1 cellular context compared by ENCODE assay signal in genomic region chr19:13986348-13986904, GRCh38.
TF ChIP-seq lines count a peak whose summit lies in the region.

No MANE protein-coding gene starts in this region.

TF ChIP-seq in H1, 55 proteins besides CTCF, POLR2A, EP300 and RAD21:
- no peak for TF ChIP-seq NANOG (IDR thresholded peaks at IDR 0.05; ENCODE audit: insufficient read depth, low read depth, low read length, poor library complexity, severe bottlenecking)
- no peak for TF ChIP-seq TBP (IDR thresholded peaks at IDR 0.05; ENCODE audit: low read depth, low read length)
- no peak for TF ChIP-seq SUZ12 (IDR thresholded peaks at IDR 0.05; ENCODE audit: low read length)
- no peak for TF ChIP-seq PHF8 (conservative IDR thresholded peaks at IDR 0.05; ENCODE audit: low read depth, low read length)
- peak; percentile 87 for TF ChIP-seq MAX (IDR thresholded peaks at IDR 0.05)
- no peak for TF ChIP-seq BACH1 (IDR thresholded peaks at IDR 0.05; ENCODE audit: low read length)
- TF ChIP-seq CHD7 (IDR thresholded peaks at IDR 0.05; ENCODE audit: insufficient replicate concordance, low read length) = no peak
- no peak for TF ChIP-seq EZH2 (IDR thresholded peaks at IDR 0.05; ENCODE audit: low read depth, low read length, severe bottlenecking)
- no peak for TF ChIP-seq SP4 (IDR thresholded peaks at IDR 0.05; ENCODE audit: low read length)
- TF ChIP-seq YY1 (IDR thresholded peaks at IDR 0.05; ENCODE audit: low read depth, low read length) = no peak
- no peak for TF ChIP-seq SIN3A (conservative IDR thresholded peaks at IDR 0.05 in 1 of 2, IDR thresholded peaks at IDR 0.05 in 1 of 2; ENCODE audit: low read depth in 1 of 2, low read length in 2 of 2)
- no peak for TF ChIP-seq ZNF274 (IDR thresholded peaks at IDR 0.05; ENCODE audit: borderline replicate concordance, extremely low read depth, low read length)
- TF ChIP-seq KDM1A (IDR thresholded peaks at IDR 0.05; ENCODE audit: borderline replicate concordance, low read length) = no peak
- 0 out of 2 replicates have a peak, but pooled peaks have one; percentile 15 for TF ChIP-seq RBBP5 (IDR thresholded peaks at IDR 0.05; ENCODE audit: borderline replicate concordance, low read depth, low read length)
- TF ChIP-seq POLR2AphosphoS5 (IDR thresholded peaks at IDR 0.05; ENCODE audit: low read depth, low read length) = peak; percentile 34; the same call in 1 of the 2 replicates
- TF ChIP-seq RFX5 (IDR thresholded peaks at IDR 0.05; ENCODE audit: borderline replicate concordance, low read depth, low read length) = no peak
- TF ChIP-seq CREB1 (IDR thresholded peaks at IDR 0.05) = no peak
- TF ChIP-seq BCL11A (IDR thresholded peaks at IDR 0.05; ENCODE audit: low read depth in 2 of 2, low read length in 2 of 2) = no peak
- no peak for TF ChIP-seq TCF12 (IDR thresholded peaks at IDR 0.05; ENCODE audit: low read depth, low read length)
- TF ChIP-seq JUN (IDR thresholded peaks at IDR 0.05; ENCODE audit: low read depth, low read length) = no peak
- no peak for TF ChIP-seq ATF3 (IDR thresholded peaks at IDR 0.05; ENCODE audit: insufficient read depth, low read depth, low read length)
- TF ChIP-seq RNF2 (IDR thresholded peaks at IDR 0.05; ENCODE audit: borderline replicate concordance, low read depth, low read length, missing control alignments, poor library complexity, severe bottlenecking) = no peak
- TF ChIP-seq BRCA1 (IDR thresholded peaks at IDR 0.05; ENCODE audit: low read depth, low read length) = no peak
- no peak for TF ChIP-seq USF2 (IDR thresholded peaks at IDR 0.05; ENCODE audit: low read length)
- no peak for TF ChIP-seq SAP30 (IDR thresholded peaks at IDR 0.05; ENCODE audit: insufficient read depth, insufficient replicate concordance, low read length)
- no peak for TF ChIP-seq FOSL1 (IDR thresholded peaks at IDR 0.05; ENCODE audit: insufficient read depth, low read depth, low read length)
- peak; percentile 26 for TF ChIP-seq ASH2L (IDR thresholded peaks at IDR 0.05; ENCODE audit: low read length)
- no peak for TF ChIP-seq HDAC2 (IDR thresholded peaks at IDR 0.05; ENCODE audit: borderline replicate concordance in 1 of 2, low read depth in 2 of 2, low read length in 2 of 2)
- TF ChIP-seq SIX5 (IDR thresholded peaks at IDR 0.05; ENCODE audit: low read depth, low read length) = no peak
- no peak for TF ChIP-seq ATF2 (IDR thresholded peaks at IDR 0.05; ENCODE audit: low read length)
- TF ChIP-seq SRF (IDR thresholded peaks at IDR 0.05; ENCODE audit: low read depth, low read length) = no peak
- TF ChIP-seq NRF1 (IDR thresholded peaks at IDR 0.05; ENCODE audit: low read depth, low read length) = peak; percentile 75
- TF ChIP-seq TAF7 (optimal IDR thresholded peaks at IDR 0.05; ENCODE audit: borderline replicate concordance, low read depth, low read length) = no peak
- no peak for TF ChIP-seq TEAD4 (IDR thresholded peaks at IDR 0.05; ENCODE audit: low read depth, low read length)
- no peak for TF ChIP-seq MAFK (IDR thresholded peaks at IDR 0.05; ENCODE audit: low read depth, low read length)
- TF ChIP-seq JUND (IDR thresholded peaks at IDR 0.05; ENCODE audit: low read length) = peak; percentile 66
- no peak for TF ChIP-seq CHD1 (IDR thresholded peaks at IDR 0.05; ENCODE audit: low read depth, low read length)
- TF ChIP-seq SP2 (IDR thresholded peaks at IDR 0.05; ENCODE audit: low read length) = no peak
- TF ChIP-seq RXRA (IDR thresholded peaks at IDR 0.05; ENCODE audit: insufficient read depth, low read depth, low read length) = no peak
- no peak for TF ChIP-seq EGR1 (IDR thresholded peaks at IDR 0.05; ENCODE audit: borderline replicate concordance, low read depth, low read length)
- no peak for TF ChIP-seq SP1 (IDR thresholded peaks at IDR 0.05; ENCODE audit: low read depth, low read length)
- TF ChIP-seq CEBPB (IDR thresholded peaks at IDR 0.05; ENCODE audit: low read depth, low read length) = no peak
- TF ChIP-seq E2F6 (IDR thresholded peaks at IDR 0.05) = peak; percentile 57
- TF ChIP-seq POU5F1 (IDR thresholded peaks at IDR 0.05; ENCODE audit: low read depth, low read length) = no peak
- no peak for TF ChIP-seq CTBP2 (IDR thresholded peaks at IDR 0.05; ENCODE audit: borderline replicate concordance, insufficient read depth, insufficient read length, low read length)
- no peak for TF ChIP-seq KDM4A (IDR thresholded peaks at IDR 0.05; ENCODE audit: low read depth, low read length, severe bottlenecking)
- TF ChIP-seq GABPA (IDR thresholded peaks at IDR 0.05; ENCODE audit: borderline replicate concordance, insufficient read depth, low read length) = no peak
- TF ChIP-seq CBX8 (IDR thresholded peaks at IDR 0.05; ENCODE audit: borderline replicate concordance, low read depth, low read length) = no peak
- no peak for TF ChIP-seq GTF2F1 (IDR thresholded peaks at IDR 0.05; ENCODE audit: borderline replicate concordance, low read depth, low read length)
- no peak for TF ChIP-seq KDM5A (IDR thresholded peaks at IDR 0.05; ENCODE audit: low read length)
- no peak for TF ChIP-seq CBX5 (IDR thresholded peaks at IDR 0.05; ENCODE audit: low read depth, low read length)
- no peak for TF ChIP-seq SIRT6 (IDR thresholded peaks at IDR 0.05; ENCODE audit: low read length)
- no peak for TF ChIP-seq HDAC6 (IDR thresholded peaks at IDR 0.05; ENCODE audit: low read depth, low read length)
- no peak for TF ChIP-seq CHD2 (IDR thresholded peaks at IDR 0.05; ENCODE audit: low read length)
- TF ChIP-seq TAF1 (IDR thresholded peaks at IDR 0.05; ENCODE audit: low read depth, low read length) = 0 out of 2 replicates have a peak, but pooled peaks have one; percentile 9
TF ChIP-seq in H1: peak in this region for 8.
